ENCODE assay signal across 8 cellular contexts in genomic region chr6:131063764-131064272, GRCh38. TPM values are rescaled to one million over a fixed set of nuclear protein-coding genes. Genes with fewer than 3 reads are reported as not detected.
DNase-seq lines count a peak whose midpoint lies in the region; ATAC-seq and TF ChIP-seq lines count a peak whose summit lies in the region.

No MANE protein-coding gene starts in this region.

- H3K4me3 Mint-ChIP-seq in activated T-cell treated with anti-CD3 and anti-CD28 coated beads, Interleukin-2, amount 50 U/mL, for 4 hours: peak overlapping the region; percentile 83
- H3K4me3 Mint-ChIP-seq in effector memory CD8-positive, alpha-beta T cell: peak overlapping the region; percentile 81 to 86

- peaks cover 17% of the 10 kb centered on the region for H3K4me1 ChIP-seq in KMS-11 (ENCODE audit: low read depth, poor library complexity, severe bottlenecking)
- peaks cover 3% of the 10 kb centered on the region for H3K4me1 ChIP-seq in ovary (ENCODE audit: insufficient read depth)

- H3K36me3 ChIP-seq in KMS-11 (ENCODE audit: insufficient read depth) (no peaks in the 10 kb centered on the region), ovary (no peaks in the 10 kb centered on the region)

- ATAC-seq in activated T-cell treated with anti-CD3 and anti-CD28 coated beads, Interleukin-2, amount 50 U/mL, for 4 hours: no peak
- peak; percentile 6 for ATAC-seq in effector memory CD8-positive, alpha-beta T cell (replicated peaks)

- H4K20me1 ChIP-seq in KMS-11 (ENCODE audit: insufficient read depth): no peaks in the 10 kb centered on the region

- intact Hi-C loops in ovary (cut with DNase I): loop anchor here in 2 of 4 donors (5.0 to 10.0 kb wide), 3 partner anchors 47 to 179 kb away; no protein-coding TSS in a partner anchor

- TF ChIP-seq POLR2A in ovary (IDR thresholded peaks at IDR 0.05): no peak

- no peak for DNase-seq in activated T-cell treated with anti-CD3 and anti-CD28 coated beads, Interleukin-2, amount 50 U/mL, for 4 hours
- DNase-seq in activated T-cell treated with anti-CD3 and anti-CD28 coated beads, Interleukin-2, amount 50 U/mL, for 1 hour: no peak
- DNase-seq in effector memory CD8-positive, alpha-beta T cell: no peak
- DNase-seq in ovary: peak in 2 of 5 donors; percentile 42 to 51
- no peak for DNase-seq in iPS-NIHi11 (ENCODE audit: low spot score)
- DNase-seq in medulla oblongata (ENCODE audit: extremely low spot score): no peak
- DNase-seq in activated CD4-positive, CD25-positive, alpha-beta regulatory T cell treated with anti-CD3 and anti-CD28 coated beads, Interleukin-2, amount 50 U/mL, for 72 hours: no peak

- no peaks in the 10 kb centered on the region for H3K36me3 Mint-ChIP-seq in activated T-cell treated with anti-CD3 and anti-CD28 coated beads, Interleukin-2, amount 50 U/mL, for 4 hours (ENCODE audit: insufficient read depth)
- no peaks in the 10 kb centered on the region for H3K36me3 Mint-ChIP-seq in effector memory CD8-positive, alpha-beta T cell (ENCODE audit: insufficient read depth)

- WGBS in ovary, 3 donors: 24 to 27% (median 25%) methylated on average over 8 of the region's 8 CpGs

- peaks cover 22% of the 10 kb centered on the region for H3K4me1 Mint-ChIP-seq in activated T-cell treated with anti-CD3 and anti-CD28 coated beads, Interleukin-2, amount 50 U/mL, for 4 hours (ENCODE audit: low read depth)
- peaks cover 15 to 18% of the 10 kb centered on the region in 2 donors for H3K4me1 Mint-ChIP-seq in effector memory CD8-positive, alpha-beta T cell (ENCODE audit: low read depth in 2 of 2)

- H3K27me3 ChIP-seq in KMS-11 (ENCODE audit: insufficient read depth, low read depth) (no peaks in the 10 kb centered on the region), ovary (no peaks in the 10 kb centered on the region)

- H3K27me3 Mint-ChIP-seq in activated T-cell treated with anti-CD3 and anti-CD28 coated beads, Interleukin-2, amount 50 U/mL, for 4 hours (ENCODE audit: low read depth): no peaks in the 10 kb centered on the region
- no peaks in the 10 kb centered on the region for H3K27me3 Mint-ChIP-seq in effector memory CD8-positive, alpha-beta T cell

- peak overlapping the region in 1 of 2 donors; percentile 39 for H3K27ac Mint-ChIP-seq in effector memory CD8-positive, alpha-beta T cell

- peaks cover 27% of the 10 kb centered on the region; the same call in 1 of the 2 replicates for H3K79me2 ChIP-seq in KMS-11 (ENCODE audit: insufficient read depth, low read depth)

- H3K27ac ChIP-seq in KMS-11 (peak overlapping the region; percentile 41; the same call in 1 of the 2 replicates), ovary (peak overlapping the region; percentile 65 to 81)

- H3K4me2 ChIP-seq in KMS-11: peak overlapping the region; percentile 83

- no peak for TF ChIP-seq CTCF in KMS-11 (conservative IDR thresholded peaks at IDR 0.05; ENCODE audit: low read depth, low read length)
- TF ChIP-seq CTCF in ovary (IDR thresholded peaks at IDR 0.05): no peak

- H3K9me3 ChIP-seq in ovary: no peaks in the 10 kb centered on the region

- H3K9ac ChIP-seq in KMS-11: peak overlapping the region; percentile 80

- no peaks in the 10 kb centered on the region for H3K9me3 Mint-ChIP-seq in activated T-cell treated with anti-CD3 and anti-CD28 coated beads, Interleukin-2, amount 50 U/mL, for 4 hours
- H3K9me3 Mint-ChIP-seq in effector memory CD8-positive, alpha-beta T cell: no peaks in the 10 kb centered on the region

- TF ChIP-seq EP300 in ovary (IDR thresholded peaks at IDR 0.05): no peak

- peak overlapping the region; percentile 96 for H2AFZ ChIP-seq in KMS-11 (ENCODE audit: low read depth)

- H3K4me3 ChIP-seq in KMS-11 (IDR thresholded peaks at IDR 0.05; ENCODE audit: insufficient read depth, low read depth, low read length) (no peak overlapping the region), ovary (peak overlapping the region; percentile 98)

RNA-seq across cellular contexts. Expression of gene EPB41L2, which starts 0.8 kb away (rescaled TPM):
- 10 to 100 TPM; 11.7 to 18.0 (median 15.3) TPM for total RNA-seq in activated T-cell treated with anti-CD3 and anti-CD28 coated beads, Interleukin-2, amount 50 U/mL, for 4 hours
- total RNA-seq in ovary: 100 to 1,000 TPM; 113 to 256 (median 204) TPM
- 100 to 1,000 TPM in 1 of 2 donors, 10 to 100 TPM in 1; 49.8 to 294 TPM for polyA plus RNA-seq in ovary

Comparison
In these comparisons a context has a peak if more than half of its experiments do, and no peak if none do; other contexts are left out.
1. RNA of gene EPB41L2, which starts 0.8 kb away (total RNA-seq): 113 to 256 TPM in ovary; 11.7 to 18.0 TPM in activated T-cell treated with anti-CD3 and anti-CD28 coated beads, Interleukin-2, amount 50 U/mL, for 4 hours; every median in the first group is over 4 times any median in the second.